1 cellular context compared by ENCODE assay signal in genomic region chr17:66228887-66229782, GRCh38.
A peak's percentile ranks its signal among the peaks of the same experiment; 100 is the strongest.
TF ChIP-seq lines count a peak whose summit lies in the region.

A gene with protein sequence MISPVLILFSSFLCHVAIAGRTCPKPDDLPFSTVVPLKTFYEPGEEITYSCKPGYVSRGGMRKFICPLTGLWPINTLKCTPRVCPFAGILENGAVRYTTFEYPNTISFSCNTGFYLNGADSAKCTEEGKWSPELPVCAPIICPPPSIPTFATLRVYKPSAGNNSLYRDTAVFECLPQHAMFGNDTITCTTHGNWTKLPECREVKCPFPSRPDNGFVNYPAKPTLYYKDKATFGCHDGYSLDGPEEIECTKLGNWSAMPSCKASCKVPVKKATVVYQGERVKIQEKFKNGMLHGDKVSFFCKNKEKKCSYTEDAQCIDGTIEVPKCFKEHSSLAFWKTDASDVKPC (minus strand): TSS chr17:66229415. CDS start chr17:66229379, 36 bp downstream.

TF ChIP-seq in HepG2, 621 proteins besides CTCF, POLR2A, EP300 and RAD21 (continued from another document):
- peak; percentile 88; the same call in 1 of the 2 replicates for TF ChIP-seq RORA (CRISPR knock-in tag; IDR thresholded peaks at IDR 0.05)
- 0 out of 2 replicates have a peak, but pooled peaks have one; percentile 26 for TF ChIP-seq MTA1 (CRISPR knock-in tag; IDR thresholded peaks at IDR 0.05; ENCODE audit: borderline replicate concordance)
- TF ChIP-seq STAT6 (CRISPR knock-in tag; IDR thresholded peaks at IDR 0.05; ENCODE audit: borderline replicate concordance), result peak; percentile 35; the same call in 1 of the 2 replicates
- 0 out of 2 replicates have a peak, but pooled peaks have one; percentile 3 for TF ChIP-seq SP5 (CRISPR knock-in tag; IDR thresholded peaks at IDR 0.05; ENCODE audit: borderline replicate concordance, low read depth)
- peak; percentile 46; the same call in 1 of the 2 replicates for TF ChIP-seq NCOA5 (CRISPR knock-in tag; IDR thresholded peaks at IDR 0.05)
- TF ChIP-seq, protein P1, sequence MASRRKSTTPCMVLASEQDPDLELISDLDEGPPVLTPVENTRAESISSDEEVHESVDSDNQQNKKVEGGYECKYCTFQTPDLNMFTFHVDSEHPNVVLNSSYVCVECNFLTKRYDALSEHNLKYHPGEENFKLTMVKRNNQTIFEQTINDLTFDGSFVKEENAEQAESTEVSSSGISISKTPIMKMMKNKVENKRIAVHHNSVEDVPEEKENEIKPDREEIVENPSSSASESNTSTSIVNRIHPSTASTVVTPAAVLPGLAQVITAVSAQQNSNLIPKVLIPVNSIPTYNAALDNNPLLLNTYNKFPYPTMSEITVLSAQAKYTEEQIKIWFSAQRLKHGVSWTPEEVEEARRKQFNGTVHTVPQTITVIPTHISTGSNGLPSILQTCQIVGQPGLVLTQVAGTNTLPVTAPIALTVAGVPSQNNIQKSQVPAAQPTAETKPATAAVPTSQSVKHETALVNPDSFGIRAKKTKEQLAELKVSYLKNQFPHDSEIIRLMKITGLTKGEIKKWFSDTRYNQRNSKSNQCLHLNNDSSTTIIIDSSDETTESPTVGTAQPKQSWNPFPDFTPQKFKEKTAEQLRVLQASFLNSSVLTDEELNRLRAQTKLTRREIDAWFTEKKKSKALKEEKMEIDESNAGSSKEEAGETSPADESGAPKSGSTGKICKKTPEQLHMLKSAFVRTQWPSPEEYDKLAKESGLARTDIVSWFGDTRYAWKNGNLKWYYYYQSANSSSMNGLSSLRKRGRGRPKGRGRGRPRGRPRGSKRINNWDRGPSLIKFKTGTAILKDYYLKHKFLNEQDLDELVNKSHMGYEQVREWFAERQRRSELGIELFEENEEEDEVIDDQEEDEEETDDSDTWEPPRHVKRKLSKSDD (CRISPR knock-in tag; IDR thresholded peaks at IDR 0.05; ENCODE audit: low read depth), result peak; percentile 55; the same call in 1 of the 2 replicates
- TF ChIP-seq FOXP1 (IDR thresholded peaks at IDR 0.05), result no peak
- TF ChIP-seq FOXP1 (CRISPR knock-in tag; IDR thresholded peaks at IDR 0.05), result peak; percentile 68
- TF ChIP-seq, protein P2, sequence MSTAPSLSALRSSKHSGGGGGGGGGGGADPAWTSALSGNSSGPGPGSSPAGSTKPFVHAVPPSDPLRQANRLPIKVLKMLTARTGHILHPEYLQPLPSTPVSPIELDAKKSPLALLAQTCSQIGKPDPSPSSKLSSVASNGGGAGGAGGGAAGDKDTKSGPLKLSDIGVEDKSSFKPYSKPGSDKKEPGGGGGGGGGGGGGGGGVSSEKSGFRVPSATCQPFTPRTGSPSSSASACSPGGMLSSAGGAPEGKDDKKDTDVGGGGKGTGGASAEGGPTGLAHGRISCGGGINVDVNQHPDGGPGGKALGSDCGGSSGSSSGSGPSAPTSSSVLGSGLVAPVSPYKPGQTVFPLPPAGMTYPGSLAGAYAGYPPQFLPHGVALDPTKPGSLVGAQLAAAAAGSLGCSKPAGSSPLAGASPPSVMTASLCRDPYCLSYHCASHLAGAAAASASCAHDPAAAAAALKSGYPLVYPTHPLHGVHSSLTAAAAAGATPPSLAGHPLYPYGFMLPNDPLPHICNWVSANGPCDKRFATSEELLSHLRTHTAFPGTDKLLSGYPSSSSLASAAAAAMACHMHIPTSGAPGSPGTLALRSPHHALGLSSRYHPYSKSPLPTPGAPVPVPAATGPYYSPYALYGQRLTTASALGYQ (CRISPR knock-in tag; IDR thresholded peaks at IDR 0.05), result peak; percentile 50; the same call in 1 of the 2 replicates
- peak; percentile 91 for TF ChIP-seq ZSCAN9 (CRISPR knock-in tag; IDR thresholded peaks at IDR 0.05; ENCODE audit: borderline replicate concordance)
- 0 out of 2 replicates have a peak, but pooled peaks have one; percentile 80 for TF ChIP-seq ZNF256 (CRISPR knock-in tag; conservative IDR thresholded peaks at IDR 0.05)
- no peak for TF ChIP-seq CEBPZ (IDR thresholded peaks at IDR 0.05; ENCODE audit: low read length)
